8 cellular contexts compared by ENCODE assay signal in genomic region chr18:48663931-48664847, GRCh38.
DNase-seq lines count a peak whose midpoint lies in the region; ATAC-seq and TF ChIP-seq lines count a peak whose summit lies in the region.

No MANE protein-coding gene starts in this region.

- CTCF ChIA-PET in A673 (lab: Charles Lee) = interaction anchor here (0.7 to 3.1 kb wide), 2 partner anchors 24 to 188 kb away, joined by 9 to 12 read pairs; no protein-coding TSS in a partner anchor

- intact Hi-C loops in A673 (cut with micrococcal nuclease; ENCODE audit: unreplicated experiment) = loop anchor here (1.0 kb wide), 1 partner anchor 188 kb away; no protein-coding TSS in a partner anchor
- intact Hi-C loops in activated T-helper 2 cell treated with anti-CD3 and anti-CD28 coated beads, Interferon-gamma antibody, Interleukin-2, Interleukin-4, amounts not matched to agents 10 μg/mL and 5 μg/mL and 100 μg/mL, durations not matched to agents 14 hours and 24 hours and 36 hours (cut with micrococcal nuclease) = loop anchor here (1.0 kb wide), 1 partner anchor 188 kb away; no protein-coding TSS in a partner anchor
- intact Hi-C loops in uterus (cut with DNase I; ENCODE audit: low total_unique reads) = loop anchor here (2.0 kb wide), 1 partner anchor 187 kb away; no protein-coding TSS in a partner anchor

- POLR2A ChIA-PET in A673 (lab: Charles Lee; ENCODE audit: low non-redundant PET) = no interaction called here

- 28 to 60% methylated on average over 2 to 4 of the region's 29 CpGs for WGBS in gastroesophageal sphincter (ENCODE audit: low coverage in 1 of 2), 2 donors

- peaks cover 75% of the 10 kb centered on the region for H4K20me1 ChIP-seq in osteoblast (ENCODE audit: insufficient read depth, low read length)

- H3K27me3 ChIP-seq in A673 (replicated peaks; ENCODE audit: insufficient read depth, low read depth, low read length, poor library complexity) (no peaks in the 10 kb centered on the region), gastroesophageal sphincter (no peaks in the 10 kb centered on the region), osteoblast (ENCODE audit: insufficient read depth, low read length) (no peaks in the 10 kb centered on the region), uterus (no peaks in the 10 kb centered on the region)

- no peak overlapping the region for H2AFZ ChIP-seq in osteoblast (ENCODE audit: low read length)

- peak; percentile 50 for DNase-seq in A673 (ENCODE audit: low spot score)
- DNase-seq in GM13976 (ENCODE audit: low spot score) = peak; percentile 87
- DNase-seq in OCI-M1 (lab: John Stamatoyannopoulos, UW) = peak; percentile 59
- DNase-seq in activated T-helper 2 cell treated with anti-CD3 and anti-CD28 coated beads, Interferon-gamma antibody, Interleukin-2, Interleukin-4, amounts not matched to agents 10 μg/mL and 5 μg/mL and 100 μg/mL, durations not matched to agents 14 hours and 24 hours and 36 hours (ENCODE audit: low spot score) = peak; percentile 30
- peak; percentile 97 for DNase-seq in osteoblast (ENCODE audit: insufficient read length, low spot score, missing footprints)
- peak; percentile 59 to 71 for DNase-seq in uterus

- peaks cover 10% of the 10 kb centered on the region for H3K27me3 Mint-ChIP-seq in activated T-helper 2 cell treated with anti-CD3 and anti-CD28 coated beads, Interferon-gamma antibody, Interleukin-2, Interleukin-4, amounts not matched to agents 10 μg/mL and 5 μg/mL and 100 μg/mL, durations not matched to agents 14 hours and 24 hours and 36 hours (ENCODE audit: low read depth)

- no peak for TF ChIP-seq EP300 in gastroesophageal sphincter (IDR thresholded peaks at IDR 0.05)

- H3K4me1 Mint-ChIP-seq in activated T-helper 2 cell treated with anti-CD3 and anti-CD28 coated beads, Interferon-gamma antibody, Interleukin-2, Interleukin-4, amounts not matched to agents 10 μg/mL and 5 μg/mL and 100 μg/mL, durations not matched to agents 14 hours and 24 hours and 36 hours (ENCODE audit: low read depth) = no peaks in the 10 kb centered on the region

- H3K9me3 Mint-ChIP-seq in activated T-helper 2 cell treated with anti-CD3 and anti-CD28 coated beads, Interferon-gamma antibody, Interleukin-2, Interleukin-4, amounts not matched to agents 10 μg/mL and 5 μg/mL and 100 μg/mL, durations not matched to agents 14 hours and 24 hours and 36 hours = no peaks in the 10 kb centered on the region

- H3K36me3 ChIP-seq in A673 (ENCODE audit: insufficient read depth, low read length, poor library complexity, severe bottlenecking) (no peaks in the 10 kb centered on the region), gastroesophageal sphincter (peaks cover 0 to 41% of the 10 kb centered on the region in 2 donors), osteoblast (ENCODE audit: insufficient read depth, low read length) (peaks cover 24% of the 10 kb centered on the region), uterus (no peaks in the 10 kb centered on the region)

- no peak for TF ChIP-seq POLR2A in gastroesophageal sphincter (IDR thresholded peaks at IDR 0.05)
- TF ChIP-seq POLR2A in uterus (IDR thresholded peaks at IDR 0.05) = no peak

- no peak overlapping the region for H3K4me3 Mint-ChIP-seq in activated T-helper 2 cell treated with anti-CD3 and anti-CD28 coated beads, Interferon-gamma antibody, Interleukin-2, Interleukin-4, amounts not matched to agents 10 μg/mL and 5 μg/mL and 100 μg/mL, durations not matched to agents 14 hours and 24 hours and 36 hours (ENCODE audit: low read depth)

- ATAC-seq in gastroesophageal sphincter = peak; percentile 63
- no peak for ATAC-seq in HG03175 (IDR thresholded peaks at IDR 0.05; ENCODE audit: unreplicated experiment)

- BruUV-seq in A673 (replicated peaks; lab: Mats Ljungman, UMichigan) = no TSS peak

- H3K27ac Mint-ChIP-seq in activated T-helper 2 cell treated with anti-CD3 and anti-CD28 coated beads, Interferon-gamma antibody, Interleukin-2, Interleukin-4, amounts not matched to agents 10 μg/mL and 5 μg/mL and 100 μg/mL, durations not matched to agents 14 hours and 24 hours and 36 hours = no peak overlapping the region

- H3K4me1 ChIP-seq in A673 (ENCODE audit: insufficient read depth, low read length, poor library complexity, severe bottlenecking) (no peaks in the 10 kb centered on the region), gastroesophageal sphincter (peaks cover 0 to 40% (median 0%) of the 10 kb centered on the region in 3 donors), osteoblast (ENCODE audit: insufficient read depth, low read length) (peaks cover 21% of the 10 kb centered on the region), uterus (no peaks in the 10 kb centered on the region)

- H3K9me3 ChIP-seq in A673 (ENCODE audit: low read depth, low read length, poor library complexity, severe bottlenecking) (no peaks in the 10 kb centered on the region), gastroesophageal sphincter (peaks cover 0 to 4% (median 0%) of the 10 kb centered on the region in 3 donors), osteoblast (ENCODE audit: low read depth, low read length) (peaks cover 5% of the 10 kb centered on the region), uterus (no peaks in the 10 kb centered on the region)

- peaks cover 26% of the 10 kb centered on the region for H3K79me2 ChIP-seq in osteoblast (ENCODE audit: insufficient read depth, low read length)

- no peak overlapping the region for H3K4me3 ChIP-seq in A673 (ENCODE audit: low read depth, low read length, poor library complexity, severe bottlenecking)
- no peak overlapping the region for H3K4me3 ChIP-seq in gastroesophageal sphincter
- no peak overlapping the region for H3K4me3 ChIP-seq in osteoblast (ENCODE audit: insufficient read depth, low read length)
- no peak overlapping the region for H3K4me3 ChIP-seq in uterus

- H3K36me3 Mint-ChIP-seq in activated T-helper 2 cell treated with anti-CD3 and anti-CD28 coated beads, Interferon-gamma antibody, Interleukin-2, Interleukin-4, amounts not matched to agents 10 μg/mL and 5 μg/mL and 100 μg/mL, durations not matched to agents 14 hours and 24 hours and 36 hours (ENCODE audit: low read depth) = no peaks in the 10 kb centered on the region

- no peak overlapping the region for H3K27ac ChIP-seq in A673 (ENCODE audit: low read depth, low read length, poor library complexity, severe bottlenecking)
- peak overlapping the region in 1 of 4 donors; percentile 49 for H3K27ac ChIP-seq in gastroesophageal sphincter
- H3K27ac ChIP-seq in osteoblast (ENCODE audit: low read depth, low read length) = no peak overlapping the region
- H3K27ac ChIP-seq in uterus = no peak overlapping the region

- TF ChIP-seq CTCF in A673 (conservative IDR thresholded peaks at IDR 0.05; ENCODE audit: low read depth, low read length) (peak; percentile 90), GM13976 (IDR thresholded peaks at IDR 0.05; ENCODE audit: borderline replicate concordance, control extremely low read depth, extremely low read depth, insufficient read depth, missing control alignments) (peak; percentile 90), gastroesophageal sphincter (IDR thresholded peaks at IDR 0.05) (peak in 3 of 4 experiments; percentile 87 to 97 (median 92)), osteoblast (IDR thresholded peaks at IDR 0.05; ENCODE audit: extremely low read depth, low read depth, low read length) (peak; percentile 81), uterus (IDR thresholded peaks at IDR 0.05) (peak; percentile 79 to 85 (median 84))

- no peak overlapping the region for H3K4me2 ChIP-seq in osteoblast (ENCODE audit: insufficient read depth, low read length)

- in situ Hi-C loops in GM13976 (cut with MboI; ENCODE audit: low sequenced_read_pairs, unreplicated experiment) = loop anchor here (5.0 kb wide), 1 partner anchor 187 kb away; no protein-coding TSS in a partner anchor

Comparison
In these comparisons a context has a peak if more than half of its experiments do, and no peak if none do; other contexts are left out.
1. DNase-seq: peak in every context shown above with its lines; median percentile 97 in osteoblast; 87 in GM13976; 65 in uterus; 59 in OCI-M1; 50 in A673; 30 in activated T-helper 2 cell treated with anti-CD3 and anti-CD28 coated beads, Interferon-gamma antibody, Interleukin-2, Interleukin-4, amounts not matched to agents 10 μg/mL and 5 μg/mL and 100 μg/mL, durations not matched to agents 14 hours and 24 hours and 36 hours.